In the genomic region with DNA sequence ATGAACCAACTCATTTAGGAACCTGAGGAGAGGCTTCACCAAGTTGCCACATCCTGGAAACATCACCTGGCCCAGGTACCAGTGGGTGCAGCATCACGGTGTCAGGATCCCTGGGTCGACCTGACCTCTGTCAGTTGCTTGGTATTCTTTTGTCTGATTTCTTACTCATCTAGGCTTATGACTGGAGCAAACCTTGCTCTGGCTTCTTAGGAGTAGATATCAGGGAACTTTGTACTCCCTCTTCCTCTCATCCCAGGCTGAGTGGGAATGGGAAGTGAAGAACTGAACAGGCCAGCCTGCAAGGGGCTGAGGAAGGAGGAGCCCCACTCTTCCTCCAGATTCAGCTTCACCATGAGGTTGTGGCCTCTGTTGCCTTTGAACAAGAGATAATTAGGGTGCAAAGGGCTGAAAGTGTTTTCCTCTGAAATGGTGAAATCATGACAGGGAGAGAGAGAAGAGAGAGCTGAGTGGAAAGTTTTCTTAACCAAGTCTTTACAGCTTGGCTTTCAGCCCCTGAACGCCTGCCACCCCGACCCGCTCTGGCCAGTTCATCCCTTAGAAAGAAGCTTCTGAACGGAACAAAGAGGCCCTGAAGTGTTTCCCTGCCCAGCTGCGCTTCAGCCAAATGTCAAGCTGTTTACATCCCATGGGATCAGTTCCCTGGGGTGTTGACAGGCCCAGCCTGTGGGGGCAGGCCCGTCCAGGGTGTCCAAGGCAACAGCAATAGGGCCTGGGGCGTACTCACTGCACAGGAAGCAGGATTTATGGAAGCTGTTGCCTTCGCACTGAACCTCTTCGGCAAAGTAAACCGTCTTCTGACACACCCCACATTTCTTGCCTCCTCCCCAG, we compare ENCODE assay signal across 8 cellular contexts. TPM values are rescaled to one million over a fixed set of nuclear protein-coding genes. Genes with fewer than 3 reads are reported as not detected.
DNase-seq lines count a peak whose midpoint lies in the region; ATAC-seq and TF ChIP-seq lines count a peak whose summit lies in the region.

No MANE protein-coding gene starts in this region.

- H3K4me3 Mint-ChIP-seq in HFFc6, result peak overlapping the region; percentile 66
- no peak overlapping the region for H3K4me3 Mint-ChIP-seq in CD8-positive, alpha-beta memory T cell

- no peaks in the 10 kb centered on the region for H3K9me3 Mint-ChIP-seq in HFFc6
- no peaks in the 10 kb centered on the region for H3K9me3 Mint-ChIP-seq in CD8-positive, alpha-beta memory T cell

- H3K27me3 Mint-ChIP-seq in HFFc6 (ENCODE audit: insufficient read depth), result peaks cover 21% of the 10 kb centered on the region
- peaks cover 0 to 2% of the 10 kb centered on the region in 2 donors for H3K27me3 Mint-ChIP-seq in CD8-positive, alpha-beta memory T cell

- H3K36me3 ChIP-seq in body of pancreas (replicated peaks in 1 of 2; ENCODE audit: insufficient read depth in 1 of 2, low read depth in 2 of 2) (peaks cover 0 to 2% of the 10 kb centered on the region in 2 donors), iPS-15b (ENCODE audit: control insufficient read depth, insufficient read depth, low read length) (no peaks in the 10 kb centered on the region), sigmoid colon (peaks cover 27 to 66% (median 36%) of the 10 kb centered on the region in 4 donors)
- H3K36me3 ChIP-seq in CD8-positive, alpha-beta memory T cell (ENCODE audit: insufficient read depth, low read length), result peaks cover 6% of the 10 kb centered on the region

- peaks cover 91% of the 10 kb centered on the region for H3K4me1 Mint-ChIP-seq in HFFc6 (ENCODE audit: low read depth)
- H3K4me1 Mint-ChIP-seq in CD8-positive, alpha-beta memory T cell, result peaks cover 0 to 14% (median 4%) of the 10 kb centered on the region in 3 donors

- H3K4me3 ChIP-seq in body of pancreas, result no peak overlapping the region
- no peak overlapping the region for H3K4me3 ChIP-seq in iPS-15b (ENCODE audit: low read depth, low read length)
- H3K4me3 ChIP-seq in sigmoid colon, result peak overlapping the region in 2 of 4 donors; percentile 8 to 11
- no peak overlapping the region for H3K4me3 ChIP-seq in CD8-positive, alpha-beta memory T cell (ENCODE audit: low read length)

- TF ChIP-seq CTCF in HFFc6 (IDR thresholded peaks at IDR 0.05) (no peak), body of pancreas (IDR thresholded peaks at IDR 0.05) (no peak), sigmoid colon (IDR thresholded peaks at IDR 0.05) (no peak)

- H3K27me3 ChIP-seq in body of pancreas (no peaks in the 10 kb centered on the region), iPS-15b (ENCODE audit: control insufficient read depth, insufficient read depth, low read length) (no peaks in the 10 kb centered on the region), sigmoid colon (no peaks in the 10 kb centered on the region)
- H3K27me3 ChIP-seq in CD8-positive, alpha-beta memory T cell (ENCODE audit: insufficient read depth, low read length, poor library complexity, severe bottlenecking), result no peaks in the 10 kb centered on the region

- peak; percentile 46 to 95 (median 76) for TF ChIP-seq EP300 in sigmoid colon (IDR thresholded peaks at IDR 0.05)

- CTCF ChIA-PET in CD8-positive, alpha-beta memory T cell (lab: Charles Lee), result interaction anchor here (1.3 to 3.1 kb wide), 3 partner anchors 11 to 17 kb away, joined by 7 to 15 read pairs (median 13); a partner anchor contains a TSS

- no peaks in the 10 kb centered on the region for H3K9me3 ChIP-seq in body of pancreas
- no peaks in the 10 kb centered on the region for H3K9me3 ChIP-seq in iPS-15b (ENCODE audit: control insufficient read depth, insufficient read depth, low read length)
- no peaks in the 10 kb centered on the region for H3K9me3 ChIP-seq in sigmoid colon
- no peaks in the 10 kb centered on the region for H3K9me3 ChIP-seq in CD8-positive, alpha-beta memory T cell (ENCODE audit: low read length)

- peak overlapping the region; percentile 2 for H3K9ac ChIP-seq in iPS-15b (ENCODE audit: low read depth, low read length)

- DNase-seq in HFFc6, result peak; percentile 44
- peak; percentile 22 to 59 (median 36) for DNase-seq in body of pancreas
- peak; percentile 95 for DNase-seq in sigmoid colon
- DNase-seq in CD8-positive, alpha-beta memory T cell, result no peak
- no peak for DNase-seq in SK-N-DZ (ENCODE audit: low spot score)

- peaks cover 89% of the 10 kb centered on the region for H3K36me3 Mint-ChIP-seq in HFFc6 (ENCODE audit: low read depth)
- H3K36me3 Mint-ChIP-seq in CD8-positive, alpha-beta memory T cell, result peaks cover 3 to 63% (median 4%) of the 10 kb centered on the region in 3 donors

- peak overlapping the region; percentile 3 to 51 (median 38) for H3K27ac ChIP-seq in body of pancreas
- peak overlapping the region; percentile 92 to 98 (median 96) for H3K27ac ChIP-seq in sigmoid colon
- H3K27ac ChIP-seq in CD8-positive, alpha-beta memory T cell (ENCODE audit: low read depth, low read length), result no peak overlapping the region

- H3K27ac Mint-ChIP-seq in HFFc6, result peak overlapping the region; percentile 90
- H3K27ac Mint-ChIP-seq in CD8-positive, alpha-beta memory T cell, result peak overlapping the region in 1 of 8 donors; percentile 54

- intact Hi-C loops in body of pancreas (cut with DNase I), result no loop called here
- intact Hi-C loops in sigmoid colon (cut with DNase I), result no loop called here

- WGBS in body of pancreas, 2 donors, result 59 to 60% methylated on average over 12 of the region's 12 CpGs
- 72 to 83% methylated on average over 12 of the region's 12 CpGs for WGBS in sigmoid colon, 2 donors

- POLR2A ChIA-PET in CD8-positive, alpha-beta memory T cell (lab: Charles Lee), result no interaction called here

- H3K4me1 ChIP-seq in body of pancreas (peaks cover 44% of the 10 kb centered on the region), iPS-15b (ENCODE audit: control insufficient read depth, insufficient read depth, low read length) (peaks cover 3% of the 10 kb centered on the region), sigmoid colon (peaks cover 0 to 100% (median 99%) of the 10 kb centered on the region in 4 donors)
- H3K4me1 ChIP-seq in CD8-positive, alpha-beta memory T cell (ENCODE audit: insufficient read depth, low read length), result no peaks in the 10 kb centered on the region

- TF ChIP-seq POLR2A in body of pancreas (IDR thresholded peaks at IDR 0.05), result no peak
- TF ChIP-seq POLR2A in sigmoid colon (IDR thresholded peaks at IDR 0.05), result no peak

- ATAC-seq in body of pancreas, result peak; percentile 31
- no peak for ATAC-seq in HG02884 (IDR thresholded peaks at IDR 0.05; ENCODE audit: unreplicated experiment)
- no peak for ATAC-seq in GM19351 (IDR thresholded peaks at IDR 0.05; ENCODE audit: unreplicated experiment)

RNA-seq across cellular contexts. Expression of a gene that starts 11.3 kb away (rescaled TPM):
- 100 to 1,000 TPM; 540 to 614 (median 577) TPM for total RNA-seq in HFFc6 (2021; fragmentation: NEBNext Ultra II Directional; extraction: Animal tissue kit (Norgen Biotek cat#: 25700))
- total RNA-seq in body of pancreas (100 to 1,000 TPM; 127 to 245 TPM), sigmoid colon (1,000 to 10,000 TPM; 4,737 to 8,467 (median 6,048) TPM)
- 100 to 1,000 TPM; 189 to 296 (median 264) TPM for polyA plus RNA-seq in sigmoid colon
- total RNA-seq in CD8-positive, alpha-beta memory T cell, result 10 to 100 TPM; 66.9 to 67.6 TPM
- polyA plus RNA-seq in CD8-positive, alpha-beta memory T cell, result 65.0 TPM
- 8.2 and 16.9 TPM in 2 replicates for polyA plus RNA-seq in SK-N-DZ (2014; cell fraction: cytosol; rRNA removed)
- polyA plus RNA-seq in SK-N-DZ (2014; cell fraction: nucleus; rRNA removed), result 4.3 and 10.9 TPM in 2 replicates

RNA-seq across cellular contexts. Expression of a gene that starts 26.7 kb away (rescaled TPM):
- total RNA-seq in HFFc6 (2021; fragmentation: NEBNext Ultra II Directional; extraction: Animal tissue kit (Norgen Biotek cat#: 25700)), result 100 to 1,000 TPM; 101 to 113 (median 108) TPM
- 10 to 100 TPM; 25.2 to 48.8 TPM for total RNA-seq in body of pancreas
- total RNA-seq in sigmoid colon, result 100 to 1,000 TPM in 2 of 4 donors, 10 to 100 TPM in 2; 93.4 to 135 (median 108) TPM
- 10 to 100 TPM in 1 of 3 donors, 1 to 10 TPM in 2; 3.2 to 20.8 (median 9.6) TPM for polyA plus RNA-seq in sigmoid colon
- 10 to 100 TPM; 18.6 to 22.7 TPM for total RNA-seq in CD8-positive, alpha-beta memory T cell
- polyA plus RNA-seq in CD8-positive, alpha-beta memory T cell, result 1.0 TPM
- polyA plus RNA-seq in SK-N-DZ (2014; cell fraction: cytosol; rRNA removed), result 1.3 and 1.5 TPM in 2 replicates
- polyA plus RNA-seq in SK-N-DZ (2014; cell fraction: nucleus; rRNA removed), result 1.5 and 2.3 TPM in 2 replicates

RNA-seq across cellular contexts. Expression of a gene that starts 43.3 kb away (rescaled TPM):
- total RNA-seq in HFFc6 (2021; fragmentation: NEBNext Ultra II Directional; extraction: Animal tissue kit (Norgen Biotek cat#: 25700)), result 10 to 100 TPM; 72.9 to 88.0 (median 78.4) TPM
- total RNA-seq in body of pancreas (10 to 100 TPM; 11.5 to 13.7 TPM), sigmoid colon (10 to 100 TPM; 17.1 to 44.9 (median 20.9) TPM)
- polyA plus RNA-seq in sigmoid colon, result 1 to 10 TPM; 1.8 to 8.2 (median 3.0) TPM
- total RNA-seq in CD8-positive, alpha-beta memory T cell, result under 1 TPM; 0.77 to 0.95 TPM
- 1.8 TPM for polyA plus RNA-seq in CD8-positive, alpha-beta memory T cell
- 1.00 and 1.4 TPM in 2 replicates for polyA plus RNA-seq in SK-N-DZ (2014; cell fraction: cytosol; rRNA removed)
- polyA plus RNA-seq in SK-N-DZ (2014; cell fraction: nucleus; rRNA removed), result 0.65 and 0.95 TPM in 2 replicates

Comparison
In these comparisons a context has a peak if more than half of its experiments do, and no peak if none do; other contexts are left out.
1. DNase-seq: peak in HFFc6 (single experiment), body of pancreas (4 of 4) and sigmoid colon (single experiment); none in CD8-positive, alpha-beta memory T cell (0 of 5) and SK-N-DZ (single experiment).
2. RNA of a gene that starts 11.3 kb away (total RNA-seq): 4,737 to 8,467 TPM in sigmoid colon; 540 to 614 TPM in HFFc6, 127 to 245 TPM in body of pancreas and 66.9 to 67.6 TPM in CD8-positive, alpha-beta memory T cell; every median in the first group is over 4 times any median in the second.
3. RNA of a gene that starts 43.3 kb away (total RNA-seq): 72.9 to 88.0 TPM in HFFc6, 17.1 to 44.9 TPM in sigmoid colon and 11.5 to 13.7 TPM in body of pancreas; 0.77 to 0.95 TPM in CD8-positive, alpha-beta memory T cell; every median in the first group is over 4 times any median in the second.